8 cellular contexts compared by ENCODE assay signal in genomic region chrX:129540068-129540653, GRCh38.
DNase-seq lines count a peak whose midpoint lies in the region; ATAC-seq and TF ChIP-seq lines count a peak whose summit lies in the region.

OCRL (plus strand) TSS chrX:129540259; CDS start chrX:129540440, 181 bp downstream.

- H3K4me3 ChIP-seq in mucosa of rectum (ENCODE audit: low read length in 2 of 2), result peak within 1 kb of the TSS; percentile 67 to 80

- H3K4me1 ChIP-seq in mucosa of rectum (ENCODE audit: control insufficient read depth in 2 of 2, insufficient read depth in 2 of 2, low read length in 2 of 2), result no peaks in the 10 kb centered on the region

- H3K9me3 Mint-ChIP-seq in stimulated activated naive CD8-positive, alpha-beta T cell treated with anti-CD3 and anti-CD28 coated beads, Interleukin-15, Interleukin-2, amounts not matched to agents 100 ng/mL and 50 ng/mL, for 24 hours, result no peaks in the 10 kb centered on the region

- no peaks in the 10 kb centered on the region for H3K36me3 Mint-ChIP-seq in stimulated activated naive CD8-positive, alpha-beta T cell treated with anti-CD3 and anti-CD28 coated beads, Interleukin-15, Interleukin-2, amounts not matched to agents 100 ng/mL and 50 ng/mL, for 24 hours (ENCODE audit: low read depth)

- DNase-seq in COLO668 (lab: John Stamatoyannopoulos, UW; ENCODE audit: unreplicated experiment), result peak; percentile 75
- peak; percentile 73 for DNase-seq in NCI-H774 (lab: John Stamatoyannopoulos, UW)
- DNase-seq in activated CD8-positive, alpha-beta memory T cell treated with anti-CD3 and anti-CD28 coated beads, Interleukin-2, amount 50 U/mL, for 4 hours, result peak; percentile 47
- peak; percentile 68 to 78 for DNase-seq in erythroblast (lab: John Stamatoyannopoulos, UW)

- no peak within 1 kb of the TSS for H3K27ac Mint-ChIP-seq in stimulated activated naive CD8-positive, alpha-beta T cell treated with anti-CD3 and anti-CD28 coated beads, Interleukin-15, Interleukin-2, amounts not matched to agents 100 ng/mL and 50 ng/mL, for 24 hours

- peak within 1 kb of the TSS; percentile 69 for H3K4me3 Mint-ChIP-seq in stimulated activated naive CD8-positive, alpha-beta T cell treated with anti-CD3 and anti-CD28 coated beads, Interleukin-15, Interleukin-2, amounts not matched to agents 100 ng/mL and 50 ng/mL, for 24 hours

- ATAC-seq in GM19372 (IDR thresholded peaks at IDR 0.05; ENCODE audit: low read depth, unreplicated experiment) (peak; percentile 98), HG03457 (IDR thresholded peaks at IDR 0.05; ENCODE audit: unreplicated experiment) (peak; percentile 97)

- H3K4me1 Mint-ChIP-seq in stimulated activated naive CD8-positive, alpha-beta T cell treated with anti-CD3 and anti-CD28 coated beads, Interleukin-15, Interleukin-2, amounts not matched to agents 100 ng/mL and 50 ng/mL, for 24 hours (ENCODE audit: low read depth), result peaks cover 1% of the 10 kb centered on the region

- H3K27ac ChIP-seq in mucosa of rectum (ENCODE audit: low read depth in 2 of 2, low read length in 2 of 2), result peak within 1 kb of the TSS; percentile 85 to 86

- H3K9ac ChIP-seq in mucosa of rectum (ENCODE audit: low read depth in 1 of 2, low read length in 2 of 2), result peak within 1 kb of the TSS; percentile 59 to 65

- H3K27me3 Mint-ChIP-seq in stimulated activated naive CD8-positive, alpha-beta T cell treated with anti-CD3 and anti-CD28 coated beads, Interleukin-15, Interleukin-2, amounts not matched to agents 100 ng/mL and 50 ng/mL, for 24 hours, result no peaks in the 10 kb centered on the region

- H3K9me3 ChIP-seq in mucosa of rectum (ENCODE audit: control insufficient read depth in 2 of 2, low read length in 2 of 2), result no peaks in the 10 kb centered on the region

- no peaks in the 10 kb centered on the region for H3K27me3 ChIP-seq in mucosa of rectum (ENCODE audit: control insufficient read depth in 2 of 2, insufficient read depth in 2 of 2, low read length in 2 of 2)

- TF ChIP-seq POLR2A in erythroblast (IDR thresholded peaks at IDR 0.05; ENCODE audit: low read length), result no peak

- peaks cover 0 to 3% of the 10 kb centered on the region in 2 donors for H3K36me3 ChIP-seq in mucosa of rectum (ENCODE audit: control insufficient read depth in 2 of 2, insufficient read depth in 2 of 2, low read length in 2 of 2)

Comparison
In these comparisons a context has a peak if more than half of its experiments do, and no peak if none do; other contexts are left out.
1. Peak in every context shown above with its lines: DNase-seq, ATAC-seq, H3K4me3 ChIP-seq and H3K27ac ChIP-seq.